1 cellular context compared by ENCODE assay signal in the genomic region with DNA sequence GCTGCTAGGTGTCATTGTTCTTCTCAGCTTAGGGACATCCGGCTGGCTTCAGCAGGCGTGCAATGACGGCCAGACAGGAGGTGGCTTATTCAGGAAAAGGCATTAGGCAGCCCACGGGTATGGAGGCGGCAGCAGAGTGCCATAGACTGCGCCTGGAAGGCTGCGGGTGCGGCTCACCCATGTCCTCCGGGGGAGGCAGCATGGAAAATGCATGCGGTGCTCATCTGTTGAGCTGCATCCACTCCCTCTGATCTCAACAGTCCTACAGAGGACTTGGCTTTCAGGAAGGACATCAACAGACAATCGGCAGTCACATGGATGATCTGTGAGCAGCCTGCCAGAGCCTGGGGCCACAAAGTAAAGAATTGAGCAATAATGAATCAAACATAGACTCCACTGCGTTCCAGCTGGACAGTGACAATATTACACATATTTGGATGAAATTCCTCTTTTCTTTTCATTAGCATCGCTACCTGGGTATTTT.
A peak's percentile ranks its signal among the peaks of the same experiment; 100 is the strongest.
TF ChIP-seq lines count a peak whose summit lies in the region.

No MANE protein-coding gene starts in this region.

TF ChIP-seq in K562, 482 proteins besides CTCF, POLR2A, EP300 and RAD21 (continued from another document):
- TF ChIP-seq CEBPG (CRISPR knock-in tag; IDR thresholded peaks at IDR 0.05) = peak; percentile 73
- peak; percentile 62 to 75 for TF ChIP-seq CEBPG (tag; conservative IDR thresholded peaks at IDR 0.05 in 1 of 2, IDR thresholded peaks at IDR 0.05 in 1 of 2)
